Comparison of ENCODE assay signal across 8 cellular contexts in genomic region chr5:176646707-176647029, GRCh38. TPM values are rescaled to one million over a fixed set of nuclear protein-coding genes. Genes with fewer than 3 reads are reported as not detected.
DNase-seq lines count a peak whose midpoint lies in the region; ATAC-seq and TF ChIP-seq lines count a peak whose summit lies in the region.
"Had no signal": no experiment of that assay in that cellular context is flagged by ENCODE, and none has a peak within 500 bp of the region (broad histone marks: within the 10 kb centered on the region; RNA-seq: fewer than 3 reads in every experiment).

No MANE protein-coding gene starts in this region.

- CTCF ChIA-PET in IMR-90 (lab: Yijun Ruan, JAX) = interaction anchor here (0.6 to 2.0 kb wide), 6 partner anchors 11 to 75 kb away, joined by 3 to 13 read pairs (median 4); partner anchors contain the start of genes EIF4E1B and SNCB

- WGBS in IMR-90 (ENCODE audit: extremely low coverage in 2 of 2, insufficient read length in 1 of 2), 2 experiments = 11% methylated on average over 3 of the region's 11 CpGs; no CpG with 5 or more reads in 1 of the 2 experiments

- ATAC-seq in GM21360 (IDR thresholded peaks at IDR 0.05; ENCODE audit: unreplicated experiment) (peak; percentile 2), IMR-90 (ENCODE audit: low read depth) (no peak)

- H3K27me3 Mint-ChIP-seq in osteocyte (ENCODE audit: unreplicated experiment) = no peaks in the 10 kb centered on the region

- dilution Hi-C loops in IMR-90 (cut with HindIII; ENCODE audit: low sequenced_read_pairs, unreplicated experiment) = no loop called here

- intact Hi-C loops in IMR-90 (cut with micrococcal nuclease) (loop anchor here (1.0 to 10.0 kb wide), 2 partner anchors 72 to 232 kb away; partner anchors contain the start of gene CLTB), dorsolateral prefrontal cortex (cut with DNase I) (loop anchor here (5.0 to 10.0 kb wide), 7 partner anchors 34 to 232 kb away; partner anchors contain the start of genes CLTB (in 2 of the 2), FAF2 (in 1 of the 2), GPRIN1 (in 1 of the 2) and RNF44 (in 1 of the 2))

- H3K56ac ChIP-seq in IMR-90 (ENCODE audit: extremely low read depth, insufficient read depth, low read length) = no peak overlapping the region; the same call in 1 of the 2 replicates

- peak overlapping the region; percentile 82 for H3K4me2 ChIP-seq in IMR-90 (ENCODE audit: low read depth, low read length)

- peaks cover 4 to 31% of the 10 kb centered on the region in 2 experiments for H3K79me1 ChIP-seq in IMR-90 (ENCODE audit: low read depth in 1 of 2, low read length in 2 of 2)

- TF ChIP-seq CTCF in IMR-90 (conservative IDR thresholded peaks at IDR 0.05; ENCODE audit: low read depth, low read length) (no peak), dorsolateral prefrontal cortex (IDR thresholded peaks at IDR 0.05 in 54 of 56, conservative IDR thresholded peaks at IDR 0.05 in 2 of 56; ENCODE audit: low read depth in 1 of 56, partially characterized antibody in 56 of 56) (no peak), osteocyte (IDR thresholded peaks at IDR 0.05) (no peak)

- no peak overlapping the region for H2BK20ac ChIP-seq in IMR-90 (ENCODE audit: low read depth, low read length)

- H3K27me3 ChIP-seq in IMR-90 (ENCODE audit: control insufficient read depth, insufficient read depth, low read length) (no peaks in the 10 kb centered on the region; the same call in 1 of the 2 replicates), dorsolateral prefrontal cortex (no peaks in the 10 kb centered on the region)
- H3K27me3 ChIP-seq: cardiac muscle cell had no signal

- no peak for TF ChIP-seq RAD21 in IMR-90 (IDR thresholded peaks at IDR 0.05; ENCODE audit: low read length)

- peaks cover 25% of the 10 kb centered on the region for H3K4me1 Mint-ChIP-seq in osteocyte (ENCODE audit: unreplicated experiment)

- H3K18ac ChIP-seq in IMR-90 (ENCODE audit: low read depth, low read length) = peak overlapping the region; percentile 32

- peaks cover 20% of the 10 kb centered on the region for H4K20me1 ChIP-seq in IMR-90 (ENCODE audit: insufficient read depth, low read length)

- peaks cover 10% of the 10 kb centered on the region; the same call in 1 of the 2 replicates for H3K4me1 ChIP-seq in IMR-90 (ENCODE audit: control insufficient read depth, insufficient read depth, low read length)

- peak overlapping the region; percentile 82; the same call in 1 of the 2 replicates for H3K23ac ChIP-seq in IMR-90 (ENCODE audit: low read depth, low read length)

- H2BK120ac ChIP-seq in IMR-90 (ENCODE audit: low read depth, low read length) = peak overlapping the region; percentile 56; the same call in 1 of the 2 replicates

- H3K9me3 Mint-ChIP-seq in osteocyte (ENCODE audit: unreplicated experiment) = no peaks in the 10 kb centered on the region

- H3K27ac Mint-ChIP-seq in osteocyte (ENCODE audit: unreplicated experiment) = peak overlapping the region; percentile 93

- peak overlapping the region; percentile 54 for H4K5ac ChIP-seq in IMR-90 (ENCODE audit: low read depth, low read length)

- H3K9me3 ChIP-seq in IMR-90 (ENCODE audit: control insufficient read depth, insufficient read depth, low read length) = no peaks in the 10 kb centered on the region

- H2AK5ac ChIP-seq in IMR-90 (ENCODE audit: low read depth, low read length) = peak overlapping the region; percentile 21; the same call in 1 of the 2 replicates

- H2AK9ac ChIP-seq in IMR-90 (replicated peaks; ENCODE audit: low read depth, low read length, poor library complexity) = peak overlapping the region; percentile 84

- H3K9me1 ChIP-seq in IMR-90 (ENCODE audit: insufficient read depth, low read length) = peaks cover 10% of the 10 kb centered on the region; the same call in 1 of the 2 replicates

- H2BK15ac ChIP-seq in IMR-90 (ENCODE audit: low read depth, low read length) = no peak overlapping the region

- H3K4me3 Mint-ChIP-seq in osteocyte (ENCODE audit: unreplicated experiment) = peak overlapping the region; percentile 79

- no peaks in the 10 kb centered on the region for H3K36me3 ChIP-seq in IMR-90 (ENCODE audit: control insufficient read depth, insufficient read depth, low read length)
- H3K36me3 ChIP-seq: cardiac muscle cell had no signal

- H3K14ac ChIP-seq in IMR-90 (replicated peaks; ENCODE audit: low read depth, low read length) = peak overlapping the region; percentile 93

- H3K4ac ChIP-seq in IMR-90 (ENCODE audit: low read depth, low read length) = peak overlapping the region; percentile 90

- no peak overlapping the region for H2BK5ac ChIP-seq in IMR-90 (ENCODE audit: low read depth, low read length, poor library complexity, severe bottlenecking)

- H4K8ac ChIP-seq in IMR-90 (ENCODE audit: low read depth in 2 of 2, low read length in 2 of 2) = peak overlapping the region; percentile 96 to 99

- no peak for TF ChIP-seq POLR2A in IMR-90 (IDR thresholded peaks at IDR 0.05; ENCODE audit: low read depth, low read length)

- no peaks in the 10 kb centered on the region for H3K36me3 Mint-ChIP-seq in osteocyte (ENCODE audit: unreplicated experiment)

- no TSS peak for BruUV-seq in IMR-90 (replicated peaks; lab: Mats Ljungman, UMichigan)

- H3K27ac ChIP-seq in IMR-90 (ENCODE audit: insufficient read depth, low read length) (peak overlapping the region; percentile 35; the same call in 1 of the 2 replicates), dorsolateral prefrontal cortex (peak overlapping the region in 54 of 59 donors; percentile 8 to 90 (median 80))
- H3K27ac ChIP-seq: cardiac muscle cell had no signal

- peak overlapping the region; percentile 92 for H4K91ac ChIP-seq in IMR-90 (ENCODE audit: insufficient read depth, low read depth, low read length)

- in situ Hi-C loops in IMR-90 (cut with MboI; ENCODE audit: low sequenced_read_pairs) = no loop called here

- DNase-seq in IMR-90 (no peak), dorsolateral prefrontal cortex (no peak), osteocyte (ENCODE audit: extremely low spot score, unreplicated experiment) (no peak), AG08396 (ENCODE audit: low spot score) (no peak), NCI-H748 treated with DMSO at 0.1 percent for 48 hours (lab: John Stamatoyannopoulos, UW) (no peak), amniotic stem cell (lab: John Stamatoyannopoulos, UW) (no peak)

- H2AFZ ChIP-seq in IMR-90 (replicated peaks; ENCODE audit: low read length, poor library complexity) = peak overlapping the region; percentile 98

- POLR2A ChIA-PET in IMR-90 (lab: Charles Lee; ENCODE audit: unreplicated experiment) = no interaction called here

- H3K4me3 ChIP-seq in IMR-90 (ENCODE audit: insufficient read depth, low read depth, low read length) (peak overlapping the region; percentile 21), dorsolateral prefrontal cortex (peak overlapping the region; percentile 27 to 91 (median 80))

- H3K9ac ChIP-seq in IMR-90 (ENCODE audit: low read depth, low read length) = peak overlapping the region; percentile 65

TF ChIP-seq in IMR-90, 13 proteins besides CTCF, POLR2A, EP300 and RAD21 (continues in another document):
- TF ChIP-seq CEBPB (IDR thresholded peaks at IDR 0.05; ENCODE audit: low read depth, low read length) (no peak), MAFK (IDR thresholded peaks at IDR 0.05; ENCODE audit: low read depth, low read length) (no peak), MXI1 (IDR thresholded peaks at IDR 0.05; ENCODE audit: borderline replicate concordance, low read depth, low read length) (no peak), FOS (IDR thresholded peaks at IDR 0.05; ENCODE audit: low read depth, low read length) (no peak), NFE2L2 (IDR thresholded peaks at IDR 0.05; ENCODE audit: low read depth, low read length) (no peak), BHLHE40 (IDR thresholded peaks at IDR 0.05; ENCODE audit: low read depth, low read length) (no peak), MAZ (IDR thresholded peaks at IDR 0.05; ENCODE audit: borderline replicate concordance, low read depth, low read length) (no peak), RFX5 (IDR thresholded peaks at IDR 0.05; ENCODE audit: low read depth, low read length) (no peak), RCOR1 (IDR thresholded peaks at IDR 0.05; ENCODE audit: insufficient replicate concordance, low read length) (no peak), SMC3 (IDR thresholded peaks at IDR 0.05; ENCODE audit: low read depth, low read length) (no peak)
- TF ChIP-seq, protein P1, sequence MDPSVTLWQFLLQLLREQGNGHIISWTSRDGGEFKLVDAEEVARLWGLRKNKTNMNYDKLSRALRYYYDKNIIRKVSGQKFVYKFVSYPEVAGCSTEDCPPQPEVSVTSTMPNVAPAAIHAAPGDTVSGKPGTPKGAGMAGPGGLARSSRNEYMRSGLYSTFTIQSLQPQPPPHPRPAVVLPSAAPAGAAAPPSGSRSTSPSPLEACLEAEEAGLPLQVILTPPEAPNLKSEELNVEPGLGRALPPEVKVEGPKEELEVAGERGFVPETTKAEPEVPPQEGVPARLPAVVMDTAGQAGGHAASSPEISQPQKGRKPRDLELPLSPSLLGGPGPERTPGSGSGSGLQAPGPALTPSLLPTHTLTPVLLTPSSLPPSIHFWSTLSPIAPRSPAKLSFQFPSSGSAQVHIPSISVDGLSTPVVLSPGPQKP (IDR thresholded peaks at IDR 0.05; ENCODE audit: borderline replicate concordance, low read depth, low read length) = no peak

RNA-seq across cellular contexts. Expression of gene TSPAN17, which starts 0.6 kb away (rescaled TPM):
- 34.2 and 35.3 TPM in 2 replicates for total RNA-seq in IMR-90 (2012; rRNA removed)
- 40.9 and 41.6 TPM in 2 replicates for polyA plus RNA-seq in IMR-90 (2012; rRNA removed)
- 40.1 and 58.5 TPM in 2 replicates for polyA plus RNA-seq in IMR-90 (2012; cell fraction: cytosol; rRNA removed)
- polyA plus RNA-seq in IMR-90 (2012; cell fraction: nucleus; rRNA removed; ENCODE audit: low replicate concordance) = 74.1 and 106 TPM in 2 replicates
- 10 to 100 TPM; 13.7 to 59.5 (median 32.9) TPM for total RNA-seq in dorsolateral prefrontal cortex
- total RNA-seq in osteocyte = 41.8 and 45.5 TPM in 2 replicates

RNA-seq across cellular contexts. Expression of gene EIF4E1B, which starts 16.2 kb away (rescaled TPM):
- total RNA-seq in IMR-90 (2012; rRNA removed) (not detected in 2 replicates), dorsolateral prefrontal cortex (10 to 100 TPM in 59 of 120 experiments, 1 to 10 TPM in 61; 2.8 to 20.4 (median 9.8) TPM), osteocyte (not detected in 2 replicates)
- not detected in 2 replicates for polyA plus RNA-seq in IMR-90 (2012; rRNA removed)
- polyA plus RNA-seq in IMR-90 (2012; cell fraction: cytosol; rRNA removed) = not detected in 2 replicates
- not detected in 2 replicates for polyA plus RNA-seq in IMR-90 (2012; cell fraction: nucleus; rRNA removed; ENCODE audit: low replicate concordance)
- total RNA-seq: cardiac muscle cell had no signal
- polyA plus RNA-seq: cardiac muscle cell had no signal

RNA-seq across cellular contexts. Expression of gene SNCB, which starts 16.3 kb away (rescaled TPM):
- total RNA-seq in IMR-90 (2012; rRNA removed) = not detected in 2 replicates
- 0.40 and 0.41 TPM in 2 replicates for polyA plus RNA-seq in IMR-90 (2012; rRNA removed)
- polyA plus RNA-seq in IMR-90 (2012; cell fraction: cytosol; rRNA removed) = 0.52 and 0.58 TPM in 2 replicates
- 0.51 and 0.54 TPM in 2 replicates for polyA plus RNA-seq in IMR-90 (2012; cell fraction: nucleus; rRNA removed; ENCODE audit: low replicate concordance)
- 100 to 1,000 TPM; 110 to 614 (median 412) TPM for total RNA-seq in dorsolateral prefrontal cortex
- total RNA-seq in osteocyte = not detected in 2 replicates

RNA-seq across cellular contexts. Expression of gene GPRIN1, which starts 36.7 kb away (rescaled TPM):
- total RNA-seq in IMR-90 (2012; rRNA removed) (2.5 and 3.0 TPM in 2 replicates), dorsolateral prefrontal cortex (10 to 100 TPM; 13.1 to 60.8 (median 43.9) TPM), osteocyte (1.6 TPM in 2 replicates)
- polyA plus RNA-seq in IMR-90 (2012; rRNA removed) = 4.7 and 5.1 TPM in 2 replicates
- polyA plus RNA-seq in IMR-90 (2012; cell fraction: cytosol; rRNA removed) = 3.6 TPM in 2 replicates
- 1.4 and 2.5 TPM in 2 replicates for polyA plus RNA-seq in IMR-90 (2012; cell fraction: nucleus; rRNA removed; ENCODE audit: low replicate concordance)

Comparison
In these comparisons a context has a peak if more than half of its experiments do, and no peak if none do; other contexts are left out.
1. RNA of gene SNCB, which starts 16.3 kb away (total RNA-seq): 110 to 614 TPM in dorsolateral prefrontal cortex; not detected in osteocyte and not detected in IMR-90; every median in the first group is over 10 times any median in the second.